In the genomic region with DNA sequence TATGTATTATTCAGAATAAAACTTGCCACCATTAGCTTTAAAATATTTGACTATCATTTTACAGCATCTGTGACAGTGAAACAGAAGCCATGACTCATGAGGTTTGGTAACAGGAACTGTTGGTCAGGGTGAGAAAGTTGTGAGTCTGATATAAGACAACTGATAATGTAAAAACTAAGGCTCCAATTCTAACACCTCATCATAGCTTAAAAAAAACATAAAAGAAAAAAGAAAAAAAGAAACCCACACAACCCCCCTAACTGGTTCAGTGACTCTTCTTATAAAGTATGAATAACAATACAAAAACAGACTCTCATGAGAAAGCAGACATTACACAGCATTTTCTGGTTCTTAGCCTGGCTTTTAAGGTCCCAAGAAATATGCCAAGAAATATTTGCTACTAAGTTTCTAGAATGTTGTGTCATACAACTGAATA, we compare ENCODE assay signal across 1 cellular context.
TF ChIP-seq lines count a peak whose summit lies in the region.

No MANE protein-coding gene starts in this region.

TF ChIP-seq in HCT116, 20 proteins besides CTCF, POLR2A, EP300 and RAD21 (continued from another document):
- TF ChIP-seq, protein P1, sequence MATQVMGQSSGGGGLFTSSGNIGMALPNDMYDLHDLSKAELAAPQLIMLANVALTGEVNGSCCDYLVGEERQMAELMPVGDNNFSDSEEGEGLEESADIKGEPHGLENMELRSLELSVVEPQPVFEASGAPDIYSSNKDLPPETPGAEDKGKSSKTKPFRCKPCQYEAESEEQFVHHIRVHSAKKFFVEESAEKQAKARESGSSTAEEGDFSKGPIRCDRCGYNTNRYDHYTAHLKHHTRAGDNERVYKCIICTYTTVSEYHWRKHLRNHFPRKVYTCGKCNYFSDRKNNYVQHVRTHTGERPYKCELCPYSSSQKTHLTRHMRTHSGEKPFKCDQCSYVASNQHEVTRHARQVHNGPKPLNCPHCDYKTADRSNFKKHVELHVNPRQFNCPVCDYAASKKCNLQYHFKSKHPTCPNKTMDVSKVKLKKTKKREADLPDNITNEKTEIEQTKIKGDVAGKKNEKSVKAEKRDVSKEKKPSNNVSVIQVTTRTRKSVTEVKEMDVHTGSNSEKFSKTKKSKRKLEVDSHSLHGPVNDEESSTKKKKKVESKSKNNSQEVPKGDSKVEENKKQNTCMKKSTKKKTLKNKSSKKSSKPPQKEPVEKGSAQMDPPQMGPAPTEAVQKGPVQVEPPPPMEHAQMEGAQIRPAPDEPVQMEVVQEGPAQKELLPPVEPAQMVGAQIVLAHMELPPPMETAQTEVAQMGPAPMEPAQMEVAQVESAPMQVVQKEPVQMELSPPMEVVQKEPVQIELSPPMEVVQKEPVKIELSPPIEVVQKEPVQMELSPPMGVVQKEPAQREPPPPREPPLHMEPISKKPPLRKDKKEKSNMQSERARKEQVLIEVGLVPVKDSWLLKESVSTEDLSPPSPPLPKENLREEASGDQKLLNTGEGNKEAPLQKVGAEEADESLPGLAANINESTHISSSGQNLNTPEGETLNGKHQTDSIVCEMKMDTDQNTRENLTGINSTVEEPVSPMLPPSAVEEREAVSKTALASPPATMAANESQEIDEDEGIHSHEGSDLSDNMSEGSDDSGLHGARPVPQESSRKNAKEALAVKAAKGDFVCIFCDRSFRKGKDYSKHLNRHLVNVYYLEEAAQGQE (IDR thresholded peaks at IDR 0.05; ENCODE audit: low read depth): no peak
- TF ChIP-seq YY1 (IDR thresholded peaks at IDR 0.05; ENCODE audit: extremely low read depth, insufficient replicate concordance, low read depth, low read length): no peak
- no peak for TF ChIP-seq SIN3A (IDR thresholded peaks at IDR 0.05; ENCODE audit: low read depth)
- TF ChIP-seq FOSL1 (IDR thresholded peaks at IDR 0.05; ENCODE audit: low read depth): peak; percentile 47; the same call in 1 of the 2 replicates
- TF ChIP-seq EZH2 (IDR thresholded peaks at IDR 0.05): no peak
- no peak for TF ChIP-seq SRF (IDR thresholded peaks at IDR 0.05; ENCODE audit: low read depth)
- no peak for TF ChIP-seq TCF7L2 (IDR thresholded peaks at IDR 0.05; ENCODE audit: borderline replicate concordance, extremely low read depth, insufficient read depth, insufficient read length)
